Comparison of ENCODE assay signal across 27 cellular contexts in the genomic region with DNA sequence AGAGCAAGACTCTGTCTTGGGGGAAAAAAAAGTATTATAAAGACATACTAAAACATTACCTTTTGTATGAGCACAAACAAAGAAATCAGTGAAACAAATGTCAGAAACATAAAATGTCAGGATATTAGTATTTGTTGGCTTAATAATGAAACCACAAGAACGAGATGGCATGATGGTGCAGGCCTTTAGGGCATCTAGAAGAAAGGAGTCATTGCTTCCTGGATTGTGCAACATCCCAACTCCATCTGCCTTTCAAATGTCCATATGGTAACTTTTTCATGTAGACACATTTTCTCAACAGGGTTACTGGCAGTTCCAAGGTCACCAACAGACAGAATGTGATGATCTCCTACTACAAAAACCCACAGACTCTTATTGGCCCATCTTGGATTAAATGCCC.
DNase-seq lines count a peak whose midpoint lies in the region; ATAC-seq and TF ChIP-seq lines count a peak whose summit lies in the region.
"Had no signal": no experiment of that assay in that cellular context is flagged by ENCODE, and none has a peak within 500 bp of the region (broad histone marks: within the 10 kb centered on the region; RNA-seq: fewer than 3 reads in every experiment).

No MANE protein-coding gene starts in this region.

- peak; percentile 43 for ATAC-seq in PC-3
- ATAC-seq: GM12878, Right ventricle myocardium inferior had no signal

- H3K9me3 ChIP-seq in PC-3 (ENCODE audit: low read length) = peaks cover 42% of the 10 kb centered on the region
- H3K9me3 ChIP-seq in spleen = peaks cover 3 to 83% (median 68%) of the 10 kb centered on the region in 8 donors
- H3K9me3 ChIP-seq: HAP-1 had no signal

- TF ChIP-seq POLR2A in spleen (IDR thresholded peaks at IDR 0.05) = no peak

- no TSS peak for BruUV-seq in PC-3 (replicated peaks; lab: Mats Ljungman, UMichigan)

- H3K36me3 ChIP-seq in PC-3 (ENCODE audit: low read depth, low read length) = peaks cover 47% of the 10 kb centered on the region
- H3K36me3 ChIP-seq in spleen = no peaks in the 10 kb centered on the region
- H3K36me3 ChIP-seq: HAP-1, Peyer's patch, SJSA1 had no signal

- CTCF ChIA-PET in PC-3 (lab: Charles Lee) = no interaction called here

- H3K27ac ChIP-seq in PC-3 (ENCODE audit: low read length) (peak overlapping the region; percentile 39), spleen (no peak overlapping the region)
- H3K27ac ChIP-seq: C4-2B, Peyer's patch, SJSA1 had no signal

- TF ChIP-seq CTCF in AG10803 (conservative IDR thresholded peaks at IDR 0.05; ENCODE audit: low read length) (no peak), PC-3 (conservative IDR thresholded peaks at IDR 0.05; ENCODE audit: low read depth, low read length) (no peak), epithelial cell of esophagus (IDR thresholded peaks at IDR 0.05; ENCODE audit: insufficient read depth, low read depth, low read length, missing control alignments) (no peak), spleen (IDR thresholded peaks at IDR 0.05 in 8 of 11, conservative IDR thresholded peaks at IDR 0.05 in 3 of 11) (no peak)

- H3K9ac ChIP-seq in PC-3 (ENCODE audit: low read length) = no peak overlapping the region

- H3K4me1 ChIP-seq in PC-3 (ENCODE audit: insufficient read depth, low read length) (peaks cover 18% of the 10 kb centered on the region; the same call in 1 of the 2 replicates), spleen (no peaks in the 10 kb centered on the region)
- H3K4me1 ChIP-seq: HAP-1, Peyer's patch, SJSA1 had no signal

- H3K9me2 ChIP-seq in PC-3 (replicated peaks; ENCODE audit: low read length) = no peaks in the 10 kb centered on the region

- H3K79me2 ChIP-seq in PC-3 (ENCODE audit: low read length) = no peaks in the 10 kb centered on the region

- no peak overlapping the region for H2AFZ ChIP-seq in PC-3 (ENCODE audit: low read length)

- H3K4me3 ChIP-seq in AG10803 (ENCODE audit: low read length) (no peak overlapping the region), PC-3 (ENCODE audit: low read length) (no peak overlapping the region), epithelial cell of esophagus (ENCODE audit: low read length) (no peak overlapping the region), spleen (no peak overlapping the region)
- H3K4me3 ChIP-seq: GM12878, HAP-1, Peyer's patch, SJSA1 had no signal

- POLR2A ChIA-PET in PC-3 (lab: Charles Lee; ENCODE audit: unreplicated experiment) = no interaction called here

- WGBS in spleen, 5 donors = 23 to 43% (median 24%) methylated on average over 1 of the region's 1 CpG

- H3K4me2 ChIP-seq in PC-3 (ENCODE audit: low read length) = no peak overlapping the region

- no peaks in the 10 kb centered on the region for H4K20me1 ChIP-seq in PC-3 (ENCODE audit: low read length)

- DNase-seq in AG10803 (ENCODE audit: low read depth) (peak; percentile 6), HPDE6-E6E7 (ENCODE audit: extremely low spot score) (peak; percentile 15), PC-3 (peak; percentile 95), epithelial cell of esophagus (ENCODE audit: low read depth) (peak; percentile 90), AG08395 (ENCODE audit: low spot score) (no peak), spleen (no peak), HK-2 (ENCODE audit: unreplicated experiment) (no peak), OCI-M2 (lab: John Stamatoyannopoulos, UW; ENCODE audit: unreplicated experiment) (no peak)
- DNase-seq: CD8-positive, alpha-beta memory T cell; DMS 273 treated with DMSO at 0.1 percent for 48 hours; DMS79; EL; GDM1; GOT3; KG1; MV-4-11; NCI-H1105 treated with DMSO at 0.1 percent for 48 hours; NCI-H2029; NCI-H2227 treated with DMSO at 0.1 percent for 48 hours; NCI-H526 treated with DMSO at 0.1 percent for 48 hours; Peyer's patch; T-helper 2 cell had no signal

- intact Hi-C loops in PC-3 (cut with micrococcal nuclease) = no loop called here
- intact Hi-C loops in spleen (cut with DNase I; ENCODE audit: low total_unique reads) = no loop called here

- H3K27me3 ChIP-seq in PC-3 (ENCODE audit: low read length) = no peaks in the 10 kb centered on the region
- no peaks in the 10 kb centered on the region for H3K27me3 ChIP-seq in spleen (replicated peaks in 1 of 7)
- H3K27me3 ChIP-seq: Peyer's patch, SJSA1 had no signal

- H3F3A ChIP-seq in PC-3 (ENCODE audit: low read length, unreplicated experiment) = no peaks in the 10 kb centered on the region

Comparison
In these comparisons a context has a peak if more than half of its experiments do, and no peak if none do; other contexts are left out.
1. DNase-seq: peak in AG10803 (single experiment), HPDE6-E6E7 (single experiment), PC-3 (single experiment) and epithelial cell of esophagus (single experiment); none in AG08395 (single experiment), spleen (single experiment), HK-2 (single experiment) and OCI-M2 (single experiment).